18 cellular contexts compared by ENCODE assay signal in the genomic region with DNA sequence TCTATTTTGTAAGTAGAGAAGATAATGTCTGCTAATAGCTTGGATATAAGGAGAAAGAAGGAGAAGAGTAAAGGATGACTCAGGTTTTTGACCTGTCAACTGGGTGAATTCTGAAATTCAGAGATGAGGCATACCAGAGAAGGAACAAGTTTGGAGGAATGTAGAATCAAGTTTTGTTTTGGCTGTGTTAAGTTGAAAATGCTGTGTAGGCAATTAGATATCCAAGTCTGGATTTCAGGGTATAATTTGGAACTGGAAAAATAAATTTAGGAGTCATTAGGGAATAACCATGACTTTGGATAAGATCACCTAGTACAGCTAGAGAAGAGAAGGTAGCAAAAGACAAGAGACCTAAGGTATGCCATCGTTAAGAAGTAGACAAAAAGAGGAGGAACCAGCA. TPM values are rescaled to one million over a fixed set of nuclear protein-coding genes. Genes with fewer than 3 reads are reported as not detected.
DNase-seq lines count a peak whose midpoint lies in the region; ATAC-seq, FAIRE-seq and TF ChIP-seq lines count a peak whose summit lies in the region.
"Had no signal": no experiment of that assay in that cellular context is flagged by ENCODE, and none has a peak within 500 bp of the region (broad histone marks: within the 10 kb centered on the region; RNA-seq: fewer than 3 reads in every experiment).

No MANE protein-coding gene starts in this region.

- H3K27me3 ChIP-seq in Loucy (ENCODE audit: insufficient read depth, low read length, poor library complexity, severe bottlenecking): no peaks in the 10 kb centered on the region
- no peaks in the 10 kb centered on the region for H3K27me3 ChIP-seq in left ventricle myocardium inferior (ENCODE audit: low read depth)
- H3K27me3 ChIP-seq: BLaER1 had no signal

- H3K27ac ChIP-seq in A549: no peak overlapping the region
- H3K27ac ChIP-seq in left ventricle myocardium inferior (replicated peaks): no peak overlapping the region
- H3K27ac ChIP-seq: BLaER1, GM23248 had no signal

- DNase-seq in A549 (ENCODE audit: low read depth in 1 of 2, low spot score in 1 of 2) (no peak), GM12892 (ENCODE audit: insufficient read length) (no peak), mesothelial cell of epicardium (ENCODE audit: low spot score in 2 of 2, unreplicated experiment in 2 of 2) (no peak), G401 (ENCODE audit: low spot score) (no peak), left ventricle myocardium inferior (no peak)
- no peak for DNase-seq in central memory CD4-positive, alpha-beta T cell
- DNase-seq: AML-193; Caco-2; CD8-positive, alpha-beta memory T cell; DND-41; GF-D8; GM23248; KBM-7 had no signal

- H3K4me2 ChIP-seq in A549: no peak overlapping the region
- H3K4me2 ChIP-seq in Loucy (ENCODE audit: low read depth, low read length, poor library complexity, severe bottlenecking): no peak overlapping the region
- H3K4me2 ChIP-seq: BLaER1 had no signal

- H3K27me3 Mint-ChIP-seq in mesothelial cell of epicardium (ENCODE audit: low read depth): no peaks in the 10 kb centered on the region
- H3K27me3 Mint-ChIP-seq: CD8-positive, alpha-beta memory T cell had no signal

- H3K36me3 Mint-ChIP-seq in mesothelial cell of epicardium: peaks cover 53% of the 10 kb centered on the region

- no peak for FAIRE-seq in A549 (lab: Jason Lieb, UNC)
- peak; percentile 9 for FAIRE-seq in GM12892 (lab: Jason Lieb, UNC)
- FAIRE-seq: HTR-8/SVneo had no signal

- H3K27ac Mint-ChIP-seq in mesothelial cell of epicardium: no peak overlapping the region
- H3K27ac Mint-ChIP-seq: CD8-positive, alpha-beta memory T cell had no signal

- H3K9me3 Mint-ChIP-seq in mesothelial cell of epicardium: peaks cover 65% of the 10 kb centered on the region

- no peak overlapping the region for H2AFZ ChIP-seq in Loucy (ENCODE audit: low read length)
- H2AFZ ChIP-seq: GM23248 had no signal

- no peaks in the 10 kb centered on the region for H3K36me3 ChIP-seq in Loucy (ENCODE audit: insufficient read depth, low read length)
- peaks cover 85% of the 10 kb centered on the region for H3K36me3 ChIP-seq in left ventricle myocardium inferior
- H3K36me3 ChIP-seq: HAP-1 had no signal

- intact Hi-C loops in left ventricle myocardium inferior (cut with micrococcal nuclease): no loop called here

- no peaks in the 10 kb centered on the region for H3K4me1 ChIP-seq in A549
- H3K4me1 ChIP-seq in Loucy (ENCODE audit: insufficient read depth, low read length, poor library complexity, severe bottlenecking): no peaks in the 10 kb centered on the region
- no peaks in the 10 kb centered on the region for H3K4me1 ChIP-seq in left ventricle myocardium inferior
- H3K4me1 ChIP-seq: BLaER1, Caco-2, HAP-1 had no signal

- CTCF ChIA-PET in A549 (lab: Yijun Ruan, JAX): interaction anchor here (1.0 kb wide), 1 partner anchor 10 kb away, joined by 3 read pairs; no protein-coding TSS in a partner anchor

- H3K79me2 ChIP-seq in Loucy (ENCODE audit: insufficient read depth, low read length): peaks cover 19% of the 10 kb centered on the region; the same call in 1 of the 2 replicates

- peak overlapping the region; percentile 58 for H3K9ac ChIP-seq in Loucy (ENCODE audit: low read depth, low read length, poor library complexity, severe bottlenecking)
- H3K9ac ChIP-seq: BLaER1, GM23248 had no signal

- no peaks in the 10 kb centered on the region for H3F3A ChIP-seq in Loucy (ENCODE audit: low read depth)

- WGBS in A549 (ENCODE audit: missing lambda C conversion rate): 31% methylated on average over 1 of the region's 1 CpG

- H4K20me1 ChIP-seq in Loucy (ENCODE audit: insufficient read depth, low read length, poor library complexity, severe bottlenecking): no peaks in the 10 kb centered on the region
- H4K20me1 ChIP-seq: BLaER1 had no signal

- no peak for TF ChIP-seq CTCF in A549 (IDR thresholded peaks at IDR 0.05)
- no peak for TF ChIP-seq CTCF in Loucy (conservative IDR thresholded peaks at IDR 0.05; ENCODE audit: low read length)
- no peak for TF ChIP-seq CTCF in mesothelial cell of epicardium (IDR thresholded peaks at IDR 0.05; ENCODE audit: unreplicated experiment)
- TF ChIP-seq CTCF in left ventricle myocardium inferior (IDR thresholded peaks at IDR 0.05; ENCODE audit: borderline replicate concordance): no peak

- TF ChIP-seq POLR2A in A549 (IDR thresholded peaks at IDR 0.05; ENCODE audit: low read length): no peak
- TF ChIP-seq POLR2A in GM12892 (IDR thresholded peaks at IDR 0.05; ENCODE audit: low read depth, low read length): no peak

- no peaks in the 10 kb centered on the region for H3K4me1 Mint-ChIP-seq in mesothelial cell of epicardium
- H3K4me1 Mint-ChIP-seq: CD8-positive, alpha-beta memory T cell had no signal

- ATAC-seq in A549 (no peak), GM19452 (IDR thresholded peaks at IDR 0.05; ENCODE audit: unreplicated experiment) (no peak)

- H3K4me3 Mint-ChIP-seq in mesothelial cell of epicardium: peak overlapping the region; percentile 4
- H3K4me3 Mint-ChIP-seq: CD8-positive, alpha-beta memory T cell had no signal

- H3K9me3 ChIP-seq in A549: peaks cover 42% of the 10 kb centered on the region
- peaks cover 12% of the 10 kb centered on the region; the same call in 1 of the 2 replicates for H3K9me3 ChIP-seq in Loucy (ENCODE audit: insufficient read depth, low read depth, low read length)
- H3K9me3 ChIP-seq in left ventricle myocardium inferior (replicated peaks): peaks cover 44% of the 10 kb centered on the region

- in situ Hi-C loops in G401 (cut with HindIII; ENCODE audit: low sequenced_read_pairs): no loop called here

- no peaks in the 10 kb centered on the region for H3K9me2 ChIP-seq in Loucy (replicated peaks; ENCODE audit: low read depth, low read length)

- no peak overlapping the region for H3K4me3 ChIP-seq in A549
- H3K4me3 ChIP-seq in Loucy (ENCODE audit: low read length, poor library complexity, severe bottlenecking): peak overlapping the region; percentile 53
- H3K4me3 ChIP-seq in left ventricle myocardium inferior: no peak overlapping the region
- H3K4me3 ChIP-seq: BLaER1, GM23248, HAP-1 had no signal

- TF ChIP-seq EP300 in A549 (IDR thresholded peaks at IDR 0.05): no peak

- TF ChIP-seq RAD21 in A549 (conservative IDR thresholded peaks at IDR 0.05 in 1 of 2, IDR thresholded peaks at IDR 0.05 in 1 of 2): no peak

- POLR2A ChIA-PET in A549 (lab: Yijun Ruan, JAX): no interaction called here

TF ChIP-seq in A549, 52 proteins besides CTCF, POLR2A, EP300 and RAD21:
- TF ChIP-seq MAFK (IDR thresholded peaks at IDR 0.05; ENCODE audit: partially characterized antibody) (peak; percentile 70), ZNF302 (CRISPR knock-in tag; IDR thresholded peaks at IDR 0.05) (no peak)

RNA-seq across cellular contexts. Expression of gene GNG4, which starts 22.4 kb away (rescaled TPM):
- polyA plus RNA-seq in A549 (2011; rRNA removed): 16.3 and 18.7 TPM in 2 replicates
- 10.3 and 12.7 TPM in 2 replicates for polyA plus RNA-seq in A549 (2012; cell fraction: cytosol; rRNA removed)
- polyA plus RNA-seq in A549 (2012; cell fraction: nucleus; rRNA removed): 3.6 and 4.9 TPM in 2 replicates
- polyA plus RNA-seq in A549 (2017; fragmentation: RNase III; extraction: RNeasy Plus Mini Kit Qiagen cat#74134 plus additional on column Dnase treatment): 8.1 to 10.5 TPM (median 9.9 TPM) in 3 replicates
- 14.7 and 15.0 TPM in 2 replicates for polyA minus RNA-seq in A549 (2011; rRNA and poly(A)+ RNA removed)
- not detected for polyA plus RNA-seq in GM12892 (2012; ENCODE audit: missing spikeins)
- total RNA-seq in mesothelial cell of epicardium: 2.6 to 3.2 TPM (median 2.9 TPM) in 3 replicates
- 3.4 and 7.5 TPM in 2 replicates for total RNA-seq in G401 (2014; rRNA removed; shearing (Covaris generic))
- 0.11 TPM for total RNA-seq in left ventricle myocardium inferior
- polyA plus RNA-seq: CD8-positive, alpha-beta memory T cell had no signal
